Comparison of ENCODE assay signal across 9 cellular contexts in genomic region chr9:132770775-132771310, GRCh38.
DNase-seq lines count a peak whose midpoint lies in the region; ATAC-seq and TF ChIP-seq lines count a peak whose summit lies in the region.
"Had no signal": no experiment of that assay in that cellular context is flagged by ENCODE, and none has a peak within 500 bp of the region (broad histone marks: within the 10 kb centered on the region; RNA-seq: fewer than 3 reads in every experiment).

No MANE protein-coding gene starts in this region.

- H3K9me3 Mint-ChIP-seq in activated naive CD4-positive, alpha-beta T cell treated with anti-CD3 and anti-CD28 coated beads for 36 hours, result peaks cover 9% of the 10 kb centered on the region
- peaks cover 0 to 17% of the 10 kb centered on the region in 2 donors for H3K9me3 Mint-ChIP-seq in activated naive CD4-positive, alpha-beta T cell treated with anti-CD3 and anti-CD28 coated beads, Interleukin-2, amount 50 U/mL, for 72 hours

- H3K23ac ChIP-seq in mesendoderm (ENCODE audit: low read length), result peak overlapping the region; percentile 30

- no peak for DNase-seq in activated naive CD4-positive, alpha-beta T cell treated with anti-CD3 and anti-CD28 coated beads for 36 hours
- no peak for DNase-seq in activated naive CD4-positive, alpha-beta T cell treated with anti-CD3 and anti-CD28 coated beads, Interleukin-2, amount 50 U/mL, for 72 hours (ENCODE audit: low spot score in 2 of 2)
- DNase-seq in brain microvascular endothelial cell, result no peak
- no peak for DNase-seq in mesendoderm
- no peak for DNase-seq in transverse colon
- DNase-seq in SHP77 treated with DMSO at 0.1 percent for 48 hours (lab: John Stamatoyannopoulos, UW), result no peak
- no peak for DNase-seq in NCI-H82 treated with DMSO at 0.1 percent for 48 hours (lab: John Stamatoyannopoulos, UW; ENCODE audit: unreplicated experiment)
- DNase-seq: NCI-H1048 had no signal

- no peaks in the 10 kb centered on the region for H3K36me3 ChIP-seq in brain microvascular endothelial cell (replicated peaks)
- H3K36me3 ChIP-seq in mesendoderm (ENCODE audit: control insufficient read depth, insufficient read depth, low read length), result no peaks in the 10 kb centered on the region
- no peaks in the 10 kb centered on the region for H3K36me3 ChIP-seq in transverse colon

- no peaks in the 10 kb centered on the region for H3K36me3 Mint-ChIP-seq in activated naive CD4-positive, alpha-beta T cell treated with anti-CD3 and anti-CD28 coated beads for 36 hours (ENCODE audit: low read depth)
- H3K36me3 Mint-ChIP-seq in activated naive CD4-positive, alpha-beta T cell treated with anti-CD3 and anti-CD28 coated beads, Interleukin-2, amount 50 U/mL, for 72 hours, result peaks cover 11 to 22% of the 10 kb centered on the region in 2 donors

- H3K4ac ChIP-seq in mesendoderm (ENCODE audit: low read depth, low read length), result no peak overlapping the region

- H3K27me3 ChIP-seq in brain microvascular endothelial cell (replicated peaks) (no peaks in the 10 kb centered on the region), mesendoderm (ENCODE audit: insufficient read depth, low read length, poor library complexity) (no peaks in the 10 kb centered on the region), transverse colon (no peaks in the 10 kb centered on the region)

- no peak overlapping the region for H3K18ac ChIP-seq in mesendoderm (ENCODE audit: low read length)

- H3K79me1 ChIP-seq in mesendoderm (ENCODE audit: low read length), result no peaks in the 10 kb centered on the region

- H3K4me3 Mint-ChIP-seq in activated naive CD4-positive, alpha-beta T cell treated with anti-CD3 and anti-CD28 coated beads for 36 hours, result peak overlapping the region; percentile 88

- H3K56ac ChIP-seq in mesendoderm (ENCODE audit: low read length), result peak overlapping the region; percentile 90

- no peak for TF ChIP-seq CTCF in brain microvascular endothelial cell (IDR thresholded peaks at IDR 0.05; ENCODE audit: low read depth, low read length, missing control alignments)
- TF ChIP-seq CTCF in transverse colon (IDR thresholded peaks at IDR 0.05), result no peak

- no peaks in the 10 kb centered on the region for H3K79me2 ChIP-seq in mesendoderm (ENCODE audit: control insufficient read depth, insufficient read depth, low read length)

- H2BK5ac ChIP-seq in mesendoderm (ENCODE audit: low read length), result no peak overlapping the region

- CTCF ChIA-PET in activated naive CD4-positive, alpha-beta T cell treated with anti-CD3 and anti-CD28 coated beads for 36 hours (lab: Charles Lee), result no interaction called here

- H4K8ac ChIP-seq in mesendoderm (ENCODE audit: low read depth, low read length), result no peak overlapping the region

- peak overlapping the region; percentile 57 for H3K9ac ChIP-seq in mesendoderm (ENCODE audit: low read length)

- TF ChIP-seq POLR2A in transverse colon (IDR thresholded peaks at IDR 0.05), result no peak

- in situ Hi-C loops in brain microvascular endothelial cell (cut with HindIII; ENCODE audit: low pct_ligation_motif_present, low sequenced_read_pairs) (no loop called here), transverse colon (cut with MboI; ENCODE audit: low pct_ligation_motif_present in 1 of 4, low pct_unique_long_range_greater_than_20kb in 1 of 4, low sequenced_read_pairs in 3 of 4) (no loop called here)

- peaks cover 13% of the 10 kb centered on the region for H3K4me1 Mint-ChIP-seq in activated naive CD4-positive, alpha-beta T cell treated with anti-CD3 and anti-CD28 coated beads for 36 hours (ENCODE audit: low read depth)

- no peaks in the 10 kb centered on the region for H3K4me1 ChIP-seq in mesendoderm (ENCODE audit: control insufficient read depth, low read depth, low read length)
- H3K4me1 ChIP-seq in transverse colon, result peaks cover 0 to 18% (median 11%) of the 10 kb centered on the region in 4 donors

- H3K27ac Mint-ChIP-seq in activated naive CD4-positive, alpha-beta T cell treated with anti-CD3 and anti-CD28 coated beads for 36 hours, result no peak overlapping the region
- H3K27ac Mint-ChIP-seq in activated naive CD4-positive, alpha-beta T cell treated with anti-CD3 and anti-CD28 coated beads, Interleukin-2, amount 50 U/mL, for 72 hours, result peak overlapping the region in 1 of 2 donors; percentile 95

- H2BK15ac ChIP-seq in mesendoderm (replicated peaks; ENCODE audit: low read depth), result no peak overlapping the region

- peak overlapping the region; percentile 54 for H2AK5ac ChIP-seq in mesendoderm (ENCODE audit: low read length)

- H3K9me3 ChIP-seq in transverse colon, result no peaks in the 10 kb centered on the region

- intact Hi-C loops in activated naive CD4-positive, alpha-beta T cell treated with anti-CD3 and anti-CD28 coated beads for 36 hours (cut with micrococcal nuclease), result no loop called here
- intact Hi-C loops in transverse colon (cut with DNase I; ENCODE audit: low total_unique reads), result no loop called here

- TF ChIP-seq EP300 in transverse colon (IDR thresholded peaks at IDR 0.05; ENCODE audit: low read depth), result no peak

- H3K4me3 ChIP-seq in brain microvascular endothelial cell (ENCODE audit: low read depth, low read length) (peak overlapping the region; percentile 77), mesendoderm (ENCODE audit: low read length) (no peak overlapping the region), transverse colon (peak overlapping the region; percentile 57 to 85 (median 72))

- H3K27ac ChIP-seq in brain microvascular endothelial cell (no peak overlapping the region), mesendoderm (ENCODE audit: low read depth, low read length) (no peak overlapping the region), transverse colon (peak overlapping the region; percentile 82 to 90 (median 84))

- no peak overlapping the region for H2BK120ac ChIP-seq in mesendoderm (ENCODE audit: low read depth, low read length)

- H3K27me3 Mint-ChIP-seq in activated naive CD4-positive, alpha-beta T cell treated with anti-CD3 and anti-CD28 coated beads for 36 hours (ENCODE audit: low read depth), result no peaks in the 10 kb centered on the region

- no CpG with 5 or more reads among the region's 10 CpGs for WGBS in mesendoderm (ENCODE audit: extremely low coverage, insufficient coverage, low lambda C conversion rate)
- WGBS in transverse colon (ENCODE audit: low coverage in 1 of 2), 2 donors, result 64% methylated on average over 5 of the region's 10 CpGs; no CpG with 5 or more reads in 1 of the 2 donors

- H3K4me2 ChIP-seq in mesendoderm (ENCODE audit: low read length), result peak overlapping the region; percentile 44

- H4K5ac ChIP-seq in mesendoderm (ENCODE audit: low read length), result no peak overlapping the region

- no peak for ATAC-seq in activated naive CD4-positive, alpha-beta T cell treated with anti-CD3 and anti-CD28 coated beads, Interleukin-2, amount 50 U/mL, for 72 hours
- ATAC-seq in GM19467 (IDR thresholded peaks at IDR 0.05; ENCODE audit: unreplicated experiment), result no peak

Comparison
In these comparisons a context has a peak if more than half of its experiments do, and no peak if none do; other contexts are left out.
1. H3K27ac ChIP-seq: peak in transverse colon (4 of 4); none in brain microvascular endothelial cell (single experiment) and mesendoderm (single experiment).